Comparison of ENCODE assay signal across 8 cellular contexts in the genomic region with DNA sequence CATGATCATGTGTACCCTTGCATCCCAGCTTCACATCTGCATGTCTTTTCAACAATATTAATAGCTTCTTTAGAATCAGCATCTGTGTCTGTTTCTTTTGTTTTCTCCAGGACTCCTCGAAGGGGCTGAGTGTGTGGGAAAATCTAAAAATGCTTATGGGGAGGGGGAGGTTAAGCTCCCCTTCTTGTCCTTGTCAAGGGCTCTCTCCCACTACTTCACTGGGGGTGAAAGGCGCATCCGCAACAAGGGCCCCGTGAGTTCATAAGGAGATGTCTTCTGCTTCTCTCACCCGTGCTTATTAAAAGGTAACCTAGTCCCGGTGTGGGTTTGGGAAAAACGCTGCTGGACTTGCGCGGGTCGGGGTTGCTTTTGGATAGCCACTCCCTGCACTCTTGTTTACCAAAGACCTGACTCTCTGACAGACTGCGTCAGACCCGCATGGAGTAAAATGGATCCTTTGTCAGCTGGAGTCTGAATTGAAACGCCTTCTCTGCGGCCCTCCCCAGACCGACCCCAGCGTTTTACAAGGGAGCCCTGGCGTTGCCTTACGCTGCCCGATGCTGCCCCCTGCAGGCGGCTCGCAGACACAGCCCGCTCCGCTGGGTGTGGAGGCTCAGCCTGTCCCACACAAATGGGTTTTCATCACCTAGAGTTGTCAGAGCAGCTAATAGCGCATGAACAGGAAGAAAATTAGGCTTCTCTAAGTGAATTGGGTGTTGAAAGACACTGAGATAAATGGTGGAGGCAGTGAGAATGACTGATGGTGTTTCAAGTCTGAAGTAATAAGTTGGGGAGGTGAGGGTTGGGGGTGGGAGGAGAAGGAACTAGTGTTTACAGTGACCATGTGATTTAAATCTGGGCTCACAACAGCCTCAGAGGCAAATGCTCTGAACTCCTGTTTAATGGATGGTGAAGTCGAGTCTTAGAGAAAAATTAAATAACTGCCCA. TPM values are rescaled to one million over a fixed set of nuclear protein-coding genes. Genes with fewer than 3 reads are reported as not detected.
DNase-seq lines count a peak whose midpoint lies in the region; ATAC-seq and TF ChIP-seq lines count a peak whose summit lies in the region.

No MANE protein-coding gene starts in this region.

- DNase-seq in AG09319 (ENCODE audit: extremely low read depth, low read depth) = no peak
- peak; percentile 91 for DNase-seq in NCI-H460 (ENCODE audit: extremely low read depth, low read depth)
- peak; percentile 95 for DNase-seq in activated CD4-positive, alpha-beta T cell treated with anti-CD3 and anti-CD28 coated beads for 48 hours
- DNase-seq in left lung = peak; percentile 88 to 98
- DNase-seq in stimulated activated CD4-positive, alpha-beta T cell treated with anti-CD3 and anti-CD28 coated beads, Interleukin-4, amount 100 ng/mL, for 1 hour = peak; percentile 91

- ATAC-seq in GM19035 (IDR thresholded peaks at IDR 0.05; ENCODE audit: unreplicated experiment) = peak; percentile 80
- peak; percentile 78 for ATAC-seq in HG03432 (IDR thresholded peaks at IDR 0.05; ENCODE audit: unreplicated experiment)
- ATAC-seq in left lung = peak; percentile 98

- H3K4me1 ChIP-seq in left lung = peaks cover 16 to 41% of the 10 kb centered on the region in 2 donors

- TF ChIP-seq CTCF in AG09319 (IDR thresholded peaks at IDR 0.05; ENCODE audit: low read depth, low read length) = peak; percentile 98
- peak; percentile 96 to 98 for TF ChIP-seq CTCF in left lung (IDR thresholded peaks at IDR 0.05)

- no peaks in the 10 kb centered on the region for H3K9me3 ChIP-seq in left lung

- intact Hi-C loops in left lung (cut with DNase I) = loop anchor here in 1 of 2 donors (5.0 to 10.0 kb wide), 2 partner anchors 55 to 98 kb away; partner anchors contain the start of gene IER5

- H3K27ac ChIP-seq in cingulate gyrus (ENCODE audit: low read depth, low read length) (peak overlapping the region; percentile 57), left lung (peak overlapping the region in 1 of 2 donors; percentile 75)

- peak overlapping the region in 1 of 2 donors; percentile 4 for H3K4me3 ChIP-seq in left lung

- H3K27me3 ChIP-seq in left lung = no peaks in the 10 kb centered on the region

- no peaks in the 10 kb centered on the region for H3K36me3 ChIP-seq in left lung

RNA-seq across cellular contexts. Expression of gene IER5, which starts 53.9 kb away (rescaled TPM):
- total RNA-seq in NCI-H460 (2014; rRNA removed; shearing (Covaris generic)) = 29.6 and 35.8 TPM in 2 replicates
- 25.4 and 26.6 TPM in 2 replicates for polyA plus RNA-seq in NCI-H460 (2014; cell fraction: nucleus; rRNA removed)
- 10 to 100 TPM; 16.1 to 26.6 TPM for total RNA-seq in left lung
